Comparison of ENCODE assay signal across 8 cellular contexts in the genomic region with DNA sequence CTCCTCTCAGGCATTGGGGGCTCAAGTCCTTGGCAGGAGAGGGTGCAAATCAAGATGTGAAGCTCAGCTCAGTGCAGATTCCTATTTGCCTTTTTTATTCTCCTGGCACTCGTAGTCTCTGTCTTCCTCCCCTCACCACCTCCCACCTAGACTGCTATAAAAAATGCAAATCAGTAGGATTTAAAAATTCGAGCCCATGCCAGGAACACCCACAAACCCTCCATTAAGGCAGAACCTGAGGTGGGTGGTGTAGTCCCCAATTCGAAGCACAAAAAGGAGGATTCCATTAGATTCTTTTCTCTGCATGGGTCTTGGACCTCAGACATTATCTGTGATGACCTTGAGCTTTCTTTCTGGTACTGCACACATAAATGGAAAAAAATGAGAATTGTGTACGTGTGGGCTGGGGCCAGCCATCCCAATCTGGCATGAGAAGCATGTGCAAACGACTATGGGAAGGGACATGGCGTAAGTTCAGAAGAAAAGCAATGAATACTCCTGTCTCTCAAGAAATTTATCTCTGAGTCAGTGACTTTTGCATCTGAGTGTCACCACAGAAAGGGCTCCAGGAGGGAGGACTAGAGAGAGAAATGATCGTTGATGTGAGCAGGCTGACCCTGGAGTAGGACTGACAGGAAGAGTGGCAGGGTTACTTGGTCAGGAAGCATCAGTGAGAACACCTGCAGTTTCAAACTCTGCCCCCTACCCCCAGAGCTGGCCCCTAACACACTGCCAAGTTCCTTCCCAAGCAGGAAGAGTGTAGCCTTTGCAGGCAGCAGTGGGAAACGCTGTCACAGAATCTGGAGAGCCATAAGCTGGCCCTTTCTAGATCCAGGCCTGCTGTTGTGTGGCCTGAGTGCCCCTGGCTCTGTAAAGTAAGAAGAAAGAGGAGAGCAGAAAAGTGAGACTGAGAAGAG. TPM values are rescaled to one million over a fixed set of nuclear protein-coding genes. Genes with fewer than 3 reads are reported as not detected.
DNase-seq lines count a peak whose midpoint lies in the region; ATAC-seq and TF ChIP-seq lines count a peak whose summit lies in the region.

No MANE protein-coding gene starts in this region.

- peaks cover 29% of the 10 kb centered on the region for H3K27me3 Mint-ChIP-seq in activated T-cell treated with anti-CD3 and anti-CD28 coated beads, Interleukin-2, amount 50 U/mL, for 24 hours
- peaks cover 7% of the 10 kb centered on the region for H3K27me3 Mint-ChIP-seq in activated T-helper 17 cell treated with anti-CD3 and anti-CD28 coated beads, Interleukin-2, amount 50 U/mL, for 72 hours

- TF ChIP-seq CTCF in thoracic aorta (IDR thresholded peaks at IDR 0.05), result no peak

- H3K27ac ChIP-seq in layer of hippocampus (ENCODE audit: low read depth, low read length), result peak overlapping the region; percentile 71
- peak overlapping the region; percentile 95 for H3K27ac ChIP-seq in thoracic aorta

- no peak for DNase-seq in activated T-cell treated with anti-CD3 and anti-CD28 coated beads, Interleukin-2, amount 50 U/mL, for 24 hours
- no peak for DNase-seq in activated T-cell treated with anti-CD3 and anti-CD28 coated beads for 4 hours
- no peak for DNase-seq in thoracic aorta (ENCODE audit: low spot score)

- H3K36me3 Mint-ChIP-seq in activated T-cell treated with anti-CD3 and anti-CD28 coated beads, Interleukin-2, amount 50 U/mL, for 24 hours (ENCODE audit: low read depth), result no peaks in the 10 kb centered on the region
- no peaks in the 10 kb centered on the region for H3K36me3 Mint-ChIP-seq in activated T-helper 17 cell treated with anti-CD3 and anti-CD28 coated beads, Interleukin-2, amount 50 U/mL, for 72 hours (ENCODE audit: low read depth)

- peak overlapping the region; percentile 82 for H3K4me3 Mint-ChIP-seq in activated T-cell treated with anti-CD3 and anti-CD28 coated beads, Interleukin-2, amount 50 U/mL, for 24 hours
- H3K4me3 Mint-ChIP-seq in activated T-helper 17 cell treated with anti-CD3 and anti-CD28 coated beads, Interleukin-2, amount 50 U/mL, for 72 hours, result peak overlapping the region; percentile 69

- H3K9me3 Mint-ChIP-seq in activated T-cell treated with anti-CD3 and anti-CD28 coated beads, Interleukin-2, amount 50 U/mL, for 24 hours, result no peaks in the 10 kb centered on the region
- no peaks in the 10 kb centered on the region for H3K9me3 Mint-ChIP-seq in activated T-helper 17 cell treated with anti-CD3 and anti-CD28 coated beads, Interleukin-2, amount 50 U/mL, for 72 hours

- H3K9me3 ChIP-seq in thoracic aorta, result no peaks in the 10 kb centered on the region

- no peak overlapping the region for H3K27ac Mint-ChIP-seq in activated T-cell treated with anti-CD3 and anti-CD28 coated beads, Interleukin-2, amount 50 U/mL, for 24 hours
- peak overlapping the region; percentile 3 for H3K27ac Mint-ChIP-seq in activated T-helper 17 cell treated with anti-CD3 and anti-CD28 coated beads, Interleukin-2, amount 50 U/mL, for 72 hours

- no peak for ATAC-seq in activated T-helper 17 cell treated with anti-CD3 and anti-CD28 coated beads, Interleukin-2, amount 50 U/mL, for 72 hours (replicated peaks)
- ATAC-seq in thoracic aorta (ENCODE audit: insufficient number of reproducible peaks, low FRiP score, low read depth) (no peak), GM18502 (IDR thresholded peaks at IDR 0.05; ENCODE audit: poor library complexity, unreplicated experiment) (no peak), HG03280 (IDR thresholded peaks at IDR 0.05; ENCODE audit: unreplicated experiment) (no peak)
- no peak for ATAC-seq in activated CD4-positive, CD25-positive, alpha-beta regulatory T cell treated with anti-CD3 and anti-CD28 coated beads, Interleukin-2, amount 50 U/mL, for 24 hours

- H3K4me1 Mint-ChIP-seq in activated T-cell treated with anti-CD3 and anti-CD28 coated beads, Interleukin-2, amount 50 U/mL, for 24 hours (ENCODE audit: low read depth), result peaks cover 21% of the 10 kb centered on the region
- peaks cover 6% of the 10 kb centered on the region for H3K4me1 Mint-ChIP-seq in activated T-helper 17 cell treated with anti-CD3 and anti-CD28 coated beads, Interleukin-2, amount 50 U/mL, for 72 hours

- H3K27me3 ChIP-seq in layer of hippocampus (ENCODE audit: control insufficient read depth, insufficient read depth, low read length) (no peaks in the 10 kb centered on the region), thoracic aorta (replicated peaks; ENCODE audit: insufficient read depth) (no peaks in the 10 kb centered on the region)

- H3K36me3 ChIP-seq in thoracic aorta, result no peaks in the 10 kb centered on the region

- peaks cover 13 to 41% of the 10 kb centered on the region in 2 donors for H3K4me1 ChIP-seq in thoracic aorta (ENCODE audit: control insufficient read depth in 1 of 2, low read depth in 2 of 2)

- peak overlapping the region; percentile 78 for H3K4me3 ChIP-seq in thoracic aorta

RNA-seq across cellular contexts. Expression of a gene that starts 1.7 kb away (rescaled TPM):
- 1 to 10 TPM; 2.0 to 3.8 TPM for total RNA-seq in activated T-helper 17 cell treated with anti-CD3 and anti-CD28 coated beads, Interleukin-2, amount 50 U/mL, for 72 hours
- 1 to 10 TPM; 3.8 to 7.3 TPM for total RNA-seq in thoracic aorta

RNA-seq across cellular contexts. Expression of a gene that starts 18.2 kb away (rescaled TPM):
- total RNA-seq in activated T-helper 17 cell treated with anti-CD3 and anti-CD28 coated beads, Interleukin-2, amount 50 U/mL, for 72 hours, result 10 to 100 TPM in 1 of 2 donors, 1 to 10 TPM in 1; 9.0 to 22.5 TPM
- total RNA-seq in thoracic aorta, result 10 to 100 TPM; 17.2 to 21.5 TPM
